16 cellular contexts compared by ENCODE assay signal in the genomic region with DNA sequence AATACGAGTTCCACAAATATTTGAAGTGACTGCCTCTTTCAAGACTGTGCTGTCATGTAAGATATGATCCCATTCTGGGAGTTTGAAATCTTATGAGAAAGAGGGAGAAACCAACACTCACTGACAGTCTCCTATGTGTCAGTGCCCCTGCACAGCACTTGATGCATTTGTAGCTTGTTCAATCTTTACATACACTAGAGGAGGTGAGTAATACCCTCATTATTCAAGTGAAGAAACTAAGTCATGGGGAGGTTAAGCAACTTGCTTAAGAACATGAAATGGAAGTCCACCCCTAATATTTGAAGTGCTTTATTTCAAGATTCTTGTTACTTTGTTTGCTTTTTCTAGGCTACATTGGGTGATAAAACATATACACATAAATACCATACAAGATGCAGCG.
DNase-seq lines count a peak whose midpoint lies in the region; ATAC-seq lines count a peak whose summit lies in the region.
"Had no signal": no experiment of that assay in that cellular context is flagged by ENCODE, and none has a peak within 500 bp of the region (broad histone marks: within the 10 kb centered on the region; RNA-seq: fewer than 3 reads in every experiment).

No MANE protein-coding gene starts in this region.

- CTCF ChIA-PET in activated CD4-positive, alpha-beta memory T cell treated with anti-CD3 and anti-CD28 coated beads, Interleukin-2, amount 10 ng/mL, durations not matched to agents 7 days and 5 days (lab: Charles Lee): no interaction called here

- no peaks in the 10 kb centered on the region for H3K27me3 Mint-ChIP-seq in dendritic cell treated with granulocyte-macrophage colony-stimulating factor and Interleukin-4, amounts not matched to agents 40 ng/mL and 50 ng/mL, for 4 days
- peaks cover 1% of the 10 kb centered on the region for H3K27me3 Mint-ChIP-seq in activated CD4-positive, alpha-beta memory T cell treated with anti-CD3 and anti-CD28 coated beads, Interleukin-2, amount 10 ng/mL, durations not matched to agents 7 days and 5 days
- H3K27me3 Mint-ChIP-seq: CD4-positive, alpha-beta T cell had no signal

- intact Hi-C loops in dendritic cell treated with granulocyte-macrophage colony-stimulating factor and Interleukin-4, amounts not matched to agents 40 ng/mL and 50 ng/mL, for 4 days (cut with micrococcal nuclease): no loop called here

- H3K27ac Mint-ChIP-seq in dendritic cell treated with granulocyte-macrophage colony-stimulating factor and Interleukin-4, amounts not matched to agents 40 ng/mL and 50 ng/mL, for 4 days: peak overlapping the region; percentile 93
- no peak overlapping the region for H3K27ac Mint-ChIP-seq in activated CD4-positive, alpha-beta memory T cell treated with anti-CD3 and anti-CD28 coated beads, Interleukin-2, amount 10 ng/mL, durations not matched to agents 7 days and 5 days
- H3K27ac Mint-ChIP-seq: B cell; CD4-positive, alpha-beta T cell; CD8-positive, alpha-beta memory T cell; HFFc6 had no signal

- H3K9me3 Mint-ChIP-seq in dendritic cell treated with granulocyte-macrophage colony-stimulating factor and Interleukin-4, amounts not matched to agents 40 ng/mL and 50 ng/mL, for 4 days: peaks cover 22% of the 10 kb centered on the region
- peaks cover 2% of the 10 kb centered on the region for H3K9me3 Mint-ChIP-seq in activated CD4-positive, alpha-beta memory T cell treated with anti-CD3 and anti-CD28 coated beads, Interleukin-2, amount 10 ng/mL, durations not matched to agents 7 days and 5 days
- H3K9me3 Mint-ChIP-seq: CD4-positive, alpha-beta T cell; HFFc6 had no signal

- peaks cover 43% of the 10 kb centered on the region for H3K4me1 Mint-ChIP-seq in dendritic cell treated with granulocyte-macrophage colony-stimulating factor and Interleukin-4, amounts not matched to agents 40 ng/mL and 50 ng/mL, for 4 days (ENCODE audit: low read depth)
- H3K4me1 Mint-ChIP-seq in activated CD4-positive, alpha-beta memory T cell treated with anti-CD3 and anti-CD28 coated beads, Interleukin-2, amount 10 ng/mL, durations not matched to agents 7 days and 5 days: no peaks in the 10 kb centered on the region
- H3K4me1 Mint-ChIP-seq: B cell; CD8-positive, alpha-beta memory T cell had no signal

- peak; percentile 7 for DNase-seq in SIG-M5 treated with dmso at 0.1 percent for 504 hours (lab: John Stamatoyannopoulos, UW; ENCODE audit: unreplicated experiment)
- DNase-seq in SIG-M5 (lab: John Stamatoyannopoulos, UW): no peak
- peak; percentile 3 for DNase-seq in amniotic epithelial cell (ENCODE audit: low read depth)
- no peak for DNase-seq in DMS79 (lab: John Stamatoyannopoulos, UW)
- no peak for DNase-seq in NCI-H1694 (lab: John Stamatoyannopoulos, UW)
- no peak for DNase-seq in activated CD4-positive, alpha-beta memory T cell treated with anti-CD3 and anti-CD28 coated beads, Interleukin-2, amount 10 ng/mL, durations not matched to agents 7 days and 5 days
- DNase-seq: CD4-positive, alpha-beta T cell; CD8-positive, alpha-beta memory T cell; DMS53; DND-41; GF-D8; GOT3; HFFc6 had no signal

- H3K36me3 Mint-ChIP-seq in dendritic cell treated with granulocyte-macrophage colony-stimulating factor and Interleukin-4, amounts not matched to agents 40 ng/mL and 50 ng/mL, for 4 days (ENCODE audit: low read depth): peaks cover 21% of the 10 kb centered on the region
- no peaks in the 10 kb centered on the region for H3K36me3 Mint-ChIP-seq in activated CD4-positive, alpha-beta memory T cell treated with anti-CD3 and anti-CD28 coated beads, Interleukin-2, amount 10 ng/mL, durations not matched to agents 7 days and 5 days (ENCODE audit: low read depth)
- H3K36me3 Mint-ChIP-seq: CD8-positive, alpha-beta memory T cell had no signal

- POLR2A ChIA-PET in activated CD4-positive, alpha-beta memory T cell treated with anti-CD3 and anti-CD28 coated beads, Interleukin-2, amount 10 ng/mL, durations not matched to agents 7 days and 5 days (lab: Charles Lee): no interaction called here

- no peak overlapping the region for H3K4me3 Mint-ChIP-seq in dendritic cell treated with granulocyte-macrophage colony-stimulating factor and Interleukin-4, amounts not matched to agents 40 ng/mL and 50 ng/mL, for 4 days
- no peak overlapping the region for H3K4me3 Mint-ChIP-seq in activated CD4-positive, alpha-beta memory T cell treated with anti-CD3 and anti-CD28 coated beads, Interleukin-2, amount 10 ng/mL, durations not matched to agents 7 days and 5 days
- H3K4me3 Mint-ChIP-seq: B cell; CD4-positive, alpha-beta T cell; CD8-positive, alpha-beta memory T cell; HFFc6 had no signal

- ATAC-seq in activated CD4-positive, CD25-positive, alpha-beta regulatory T cell treated with anti-CD3 and anti-CD28 coated beads, Interleukin-2, amount 50 U/mL, for 24 hours: no peak

Comparison
In these comparisons a context has a peak if more than half of its experiments do, and no peak if none do; other contexts are left out.
1. DNase-seq: peak in SIG-M5 treated with dmso at 0.1 percent for 504 hours (single experiment) and amniotic epithelial cell (single experiment); none in SIG-M5 (single experiment), DMS79 (single experiment), NCI-H1694 (single experiment) and activated CD4-positive, alpha-beta memory T cell treated with anti-CD3 and anti-CD28 coated beads, Interleukin-2, amount 10 ng/mL, durations not matched to agents 7 days and 5 days (single experiment).